Comparison of ENCODE assay signal across 14 cellular contexts in the genomic region with DNA sequence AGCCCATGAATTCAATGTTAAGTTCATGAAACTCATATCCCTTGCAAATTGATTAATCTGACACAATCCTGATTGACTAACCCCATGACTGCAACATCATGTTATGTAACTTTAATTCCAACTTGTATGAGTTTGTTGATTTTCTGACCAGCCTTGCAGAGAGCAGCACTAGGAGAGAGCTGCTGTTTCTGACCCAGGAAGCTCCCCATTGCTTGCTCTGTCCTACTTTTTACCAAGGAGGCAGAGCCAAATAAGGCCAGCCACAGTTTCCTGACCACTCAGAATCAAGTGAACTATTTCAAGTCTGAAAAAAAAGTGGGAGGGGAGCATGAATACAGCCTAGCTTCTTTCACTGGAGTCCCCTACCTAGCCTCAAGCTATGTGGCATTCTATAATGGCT. TPM values are rescaled to one million over a fixed set of nuclear protein-coding genes. Genes with fewer than 3 reads are reported as not detected.
DNase-seq lines count a peak whose midpoint lies in the region; ATAC-seq lines count a peak whose summit lies in the region.
"Had no signal": no experiment of that assay in that cellular context is flagged by ENCODE, and none has a peak within 500 bp of the region (broad histone marks: within the 10 kb centered on the region; RNA-seq: fewer than 3 reads in every experiment).

No MANE protein-coding gene starts in this region.

- H3K23ac ChIP-seq in mesenchymal stem cell (ENCODE audit: low read length in 2 of 2): no peak overlapping the region

- peaks cover 4 to 63% (median 12%) of the 10 kb centered on the region in 3 donors for H3K36me3 Mint-ChIP-seq in CD8-positive, alpha-beta memory T cell
- peaks cover 60% of the 10 kb centered on the region for H3K36me3 Mint-ChIP-seq in activated T-helper 1 cell treated with anti-CD3 and anti-CD28 coated beads, Interleukin-12 subunit alpha, Interleukin-12 subunit beta, Interleukin-2, Interleukin-4 antibody, amounts not matched to agents 30 ng/mL and 10 ng/mL and 1 ng/mL, durations not matched to agents 14 hours and 24 hours and 36 hours (ENCODE audit: low read depth)
- H3K36me3 Mint-ChIP-seq in immature natural killer cell: peaks cover 13 to 25% (median 21%) of the 10 kb centered on the region in 3 donors

- H3K9me3 Mint-ChIP-seq in CD8-positive, alpha-beta memory T cell: no peaks in the 10 kb centered on the region
- no peaks in the 10 kb centered on the region for H3K9me3 Mint-ChIP-seq in activated T-helper 1 cell treated with anti-CD3 and anti-CD28 coated beads, Interleukin-12 subunit alpha, Interleukin-12 subunit beta, Interleukin-2, Interleukin-4 antibody, amounts not matched to agents 30 ng/mL and 10 ng/mL and 1 ng/mL, durations not matched to agents 14 hours and 24 hours and 36 hours
- H3K9me3 Mint-ChIP-seq in immature natural killer cell: no peaks in the 10 kb centered on the region

- DNase-seq in CD8-positive, alpha-beta memory T cell: no peak
- no peak for DNase-seq in activated T-helper 1 cell treated with anti-CD3 and anti-CD28 coated beads, Interleukin-12 subunit alpha, Interleukin-12 subunit beta, Interleukin-2, Interleukin-4 antibody, amounts not matched to agents 30 ng/mL and 10 ng/mL and 1 ng/mL, durations not matched to agents 14 hours and 24 hours and 36 hours (ENCODE audit: low spot score)
- DNase-seq in immature natural killer cell (no peak), mesenchymal stem cell (no peak), COR-L47 (lab: John Stamatoyannopoulos, UW) (no peak), ureter (ENCODE audit: low spot score) (no peak), aorta (no peak)
- DNase-seq: kidney; NCI-H1417 treated with DMSO at 0.1 percent for 48 hours; NCI-H748 treated with DMSO at 0.1 percent for 48 hours; stimulated activated CD4-positive, alpha-beta T cell treated with anti-CD3 and anti-CD28 coated beads, Interleukin-15, amount 100 ng/mL, for 24 hours had no signal

- no peak overlapping the region for H3K18ac ChIP-seq in mesenchymal stem cell (ENCODE audit: low read depth in 1 of 2, low read length in 2 of 2)

- POLR2A ChIA-PET in CD8-positive, alpha-beta memory T cell (lab: Charles Lee): interaction anchor here (1.1 to 2.0 kb wide), 2 partner anchors 9 to 34 kb away, joined by 3 to 8 read pairs; no protein-coding TSS in a partner anchor

- intact Hi-C loops in activated T-helper 1 cell treated with anti-CD3 and anti-CD28 coated beads, Interleukin-12 subunit alpha, Interleukin-12 subunit beta, Interleukin-2, Interleukin-4 antibody, amounts not matched to agents 30 ng/mL and 10 ng/mL and 1 ng/mL, durations not matched to agents 14 hours and 24 hours and 36 hours (cut with micrococcal nuclease): no loop called here
- intact Hi-C loops in aorta (cut with DNase I): no loop called here

- peaks cover 60 to 90% (median 75%) of the 10 kb centered on the region in 3 donors for H3K4me1 Mint-ChIP-seq in CD8-positive, alpha-beta memory T cell
- peaks cover 79% of the 10 kb centered on the region for H3K4me1 Mint-ChIP-seq in activated T-helper 1 cell treated with anti-CD3 and anti-CD28 coated beads, Interleukin-12 subunit alpha, Interleukin-12 subunit beta, Interleukin-2, Interleukin-4 antibody, amounts not matched to agents 30 ng/mL and 10 ng/mL and 1 ng/mL, durations not matched to agents 14 hours and 24 hours and 36 hours (ENCODE audit: low read depth)
- H3K4me1 Mint-ChIP-seq in immature natural killer cell: peaks cover 54 to 57% of the 10 kb centered on the region in 2 donors

- H3K4me3 ChIP-seq in CD8-positive, alpha-beta memory T cell (ENCODE audit: low read length): peak overlapping the region; percentile 5
- H3K4me3 ChIP-seq in HUES48 (ENCODE audit: low read depth, low read length) (no peak overlapping the region), mesenchymal stem cell (ENCODE audit: insufficient read depth in 1 of 2, low read depth in 1 of 2, low read length in 2 of 2) (no peak overlapping the region), aorta (ENCODE audit: low read length in 2 of 2) (no peak overlapping the region)
- H3K4me3 ChIP-seq: cardiac muscle cell had no signal

- H3K79me1 ChIP-seq in mesenchymal stem cell (replicated peaks; ENCODE audit: low read length, poor library complexity, severe bottlenecking): no peaks in the 10 kb centered on the region

- CTCF ChIA-PET in CD8-positive, alpha-beta memory T cell (lab: Charles Lee): interaction anchor here (0.9 to 1.7 kb wide), 6 partner anchors 9 to 107 kb away, joined by 3 to 5 read pairs (median 4); partner anchors contain the start of gene CD3D

- no peak overlapping the region for H4K8ac ChIP-seq in mesenchymal stem cell (ENCODE audit: low read length)

- no peak for ATAC-seq in aorta (ENCODE audit: low FRiP score)

- H2AFZ ChIP-seq in mesenchymal stem cell (ENCODE audit: low read depth, low read length): no peak overlapping the region

- H3K4me2 ChIP-seq in mesenchymal stem cell (ENCODE audit: low read length, poor library complexity, severe bottlenecking): no peak overlapping the region

- no peak overlapping the region for H2BK120ac ChIP-seq in mesenchymal stem cell (ENCODE audit: low read depth, low read length)

- no peak overlapping the region for H2BK5ac ChIP-seq in mesenchymal stem cell (ENCODE audit: low read depth, low read length, poor library complexity, severe bottlenecking)

- H2AK5ac ChIP-seq in mesenchymal stem cell (ENCODE audit: low read length, severe bottlenecking): no peak overlapping the region

- no peaks in the 10 kb centered on the region for H3K9me3 ChIP-seq in CD8-positive, alpha-beta memory T cell (ENCODE audit: low read length)
- H3K9me3 ChIP-seq in HUES48 (ENCODE audit: control insufficient read depth, insufficient read depth, low read length): no peaks in the 10 kb centered on the region
- no peaks in the 10 kb centered on the region for H3K9me3 ChIP-seq in mesenchymal stem cell (ENCODE audit: control insufficient read depth, low read length)
- H3K9me3 ChIP-seq in aorta (ENCODE audit: control insufficient read depth, low read length): no peaks in the 10 kb centered on the region

- no peak overlapping the region for H4K91ac ChIP-seq in mesenchymal stem cell (ENCODE audit: low read length)

- peaks cover 50% of the 10 kb centered on the region for H3K4me1 ChIP-seq in CD8-positive, alpha-beta memory T cell (ENCODE audit: insufficient read depth, low read length)
- peaks cover 15% of the 10 kb centered on the region; the same call in 1 of the 2 replicates for H3K4me1 ChIP-seq in HUES48 (ENCODE audit: control insufficient read depth, insufficient read depth, low read length)
- no peaks in the 10 kb centered on the region for H3K4me1 ChIP-seq in mesenchymal stem cell (ENCODE audit: control insufficient read depth, insufficient read depth, low read depth, low read length)
- H3K4me1 ChIP-seq in aorta (ENCODE audit: control insufficient read depth in 1 of 2, insufficient read depth in 2 of 2, low read length in 2 of 2): no peaks in the 10 kb centered on the region

- H3K27me3 Mint-ChIP-seq in CD8-positive, alpha-beta memory T cell: peaks cover 0 to 2% of the 10 kb centered on the region in 2 donors
- H3K27me3 Mint-ChIP-seq in activated T-helper 1 cell treated with anti-CD3 and anti-CD28 coated beads, Interleukin-12 subunit alpha, Interleukin-12 subunit beta, Interleukin-2, Interleukin-4 antibody, amounts not matched to agents 30 ng/mL and 10 ng/mL and 1 ng/mL, durations not matched to agents 14 hours and 24 hours and 36 hours (ENCODE audit: insufficient read depth): no peaks in the 10 kb centered on the region
- peaks cover 0 to 2% (median 0%) of the 10 kb centered on the region in 3 donors for H3K27me3 Mint-ChIP-seq in immature natural killer cell (ENCODE audit: low read depth in 3 of 3)

- H3K27ac ChIP-seq in CD8-positive, alpha-beta memory T cell (ENCODE audit: low read depth, low read length): no peak overlapping the region
- H3K27ac ChIP-seq in HUES48 (ENCODE audit: low read depth, low read length): peak overlapping the region; percentile 11
- no peak overlapping the region for H3K27ac ChIP-seq in mesenchymal stem cell (ENCODE audit: low read length, poor library complexity, severe bottlenecking)
- no peak overlapping the region for H3K27ac ChIP-seq in aorta (ENCODE audit: low read depth in 1 of 2, low read length in 2 of 2)
- H3K27ac ChIP-seq: cardiac muscle cell had no signal

- no peak overlapping the region for H2BK15ac ChIP-seq in mesenchymal stem cell (ENCODE audit: low read depth, poor library complexity, severe bottlenecking)

- H3K4me3 Mint-ChIP-seq in CD8-positive, alpha-beta memory T cell: peak overlapping the region; percentile 37 to 81 (median 60)
- H3K4me3 Mint-ChIP-seq in activated T-helper 1 cell treated with anti-CD3 and anti-CD28 coated beads, Interleukin-12 subunit alpha, Interleukin-12 subunit beta, Interleukin-2, Interleukin-4 antibody, amounts not matched to agents 30 ng/mL and 10 ng/mL and 1 ng/mL, durations not matched to agents 14 hours and 24 hours and 36 hours: peak overlapping the region; percentile 83
- peak overlapping the region; percentile 11 to 61 (median 50) for H3K4me3 Mint-ChIP-seq in immature natural killer cell

- H3K27me3 ChIP-seq in CD8-positive, alpha-beta memory T cell (ENCODE audit: insufficient read depth, low read length, poor library complexity, severe bottlenecking): no peaks in the 10 kb centered on the region
- H3K27me3 ChIP-seq in HUES48 (ENCODE audit: control insufficient read depth, insufficient read depth, low read length): no peaks in the 10 kb centered on the region
- peaks cover 18 to 47% of the 10 kb centered on the region in 2 experiments for H3K27me3 ChIP-seq in mesenchymal stem cell (ENCODE audit: control insufficient read depth in 1 of 2, insufficient read depth in 1 of 2, low read length in 2 of 2)
- H3K27me3 ChIP-seq in aorta (ENCODE audit: control insufficient read depth in 1 of 2, insufficient read depth in 2 of 2, low read length in 1 of 2): no peaks in the 10 kb centered on the region

- H3K9ac ChIP-seq in HUES48 (ENCODE audit: low read depth, low read length) (no peak overlapping the region), mesenchymal stem cell (ENCODE audit: low read length) (no peak overlapping the region)

- peak overlapping the region; percentile 35 to 92 (median 84) for H3K27ac Mint-ChIP-seq in CD8-positive, alpha-beta memory T cell
- H3K27ac Mint-ChIP-seq in activated T-helper 1 cell treated with anti-CD3 and anti-CD28 coated beads, Interleukin-12 subunit alpha, Interleukin-12 subunit beta, Interleukin-2, Interleukin-4 antibody, amounts not matched to agents 30 ng/mL and 10 ng/mL and 1 ng/mL, durations not matched to agents 14 hours and 24 hours and 36 hours: peak overlapping the region; percentile 76
- H3K27ac Mint-ChIP-seq in immature natural killer cell: peak overlapping the region in 4 of 6 donors; percentile 14 to 69 (median 31)

- H3K36me3 ChIP-seq in CD8-positive, alpha-beta memory T cell (ENCODE audit: insufficient read depth, low read length): peaks cover 17% of the 10 kb centered on the region
- no peaks in the 10 kb centered on the region for H3K36me3 ChIP-seq in HUES48 (ENCODE audit: control insufficient read depth, insufficient read depth, low read length)
- no peaks in the 10 kb centered on the region for H3K36me3 ChIP-seq in mesenchymal stem cell (ENCODE audit: control insufficient read depth in 1 of 2, insufficient read depth in 2 of 2, low read depth in 1 of 2, low read length in 2 of 2)
- no peaks in the 10 kb centered on the region for H3K36me3 ChIP-seq in aorta (ENCODE audit: control insufficient read depth in 1 of 2, insufficient read depth in 2 of 2, low read length in 1 of 2)
- H3K36me3 ChIP-seq: cardiac muscle cell had no signal

- no peak overlapping the region for H3K14ac ChIP-seq in mesenchymal stem cell (ENCODE audit: low read length in 2 of 2)

- H3K4ac ChIP-seq in mesenchymal stem cell (ENCODE audit: low read depth in 1 of 2, low read length in 2 of 2): no peak overlapping the region

- no peak overlapping the region for H2BK12ac ChIP-seq in mesenchymal stem cell (ENCODE audit: low read length in 2 of 2)

RNA-seq across cellular contexts. Expression of gene MPZL3, which starts 13.2 kb away (rescaled TPM):
- total RNA-seq in CD8-positive, alpha-beta memory T cell: 100 to 1,000 TPM; 113 to 119 TPM
- 10.6 TPM for polyA plus RNA-seq in CD8-positive, alpha-beta memory T cell
- 63.5 and 69.3 TPM in 2 replicates for total RNA-seq in activated T-helper 1 cell treated with anti-CD3 and anti-CD28 coated beads, Interleukin-12 subunit alpha, Interleukin-12 subunit beta, Interleukin-2, Interleukin-4 antibody, amounts not matched to agents 30 ng/mL and 10 ng/mL and 1 ng/mL, durations not matched to agents 14 hours and 24 hours and 36 hours
- polyA plus RNA-seq in immature natural killer cell (1 to 10 TPM; 4.2 to 5.2 (median 4.8) TPM), aorta (under 1 TPM; 0.33 to 0.38 TPM)
- polyA plus RNA-seq in mesenchymal stem cell (2013, experiment 1 of 2): 0.15 TPM
- polyA plus RNA-seq in mesenchymal stem cell (2013, experiment 2 of 2): 0.11 TPM
- total RNA-seq in ureter (7.9 TPM), aorta (1 to 10 TPM; 1.6 to 2.7 TPM)

RNA-seq across cellular contexts. Expression of gene JAML, which starts 14.1 kb away (rescaled TPM):
- 100 to 1,000 TPM; 363 to 387 TPM for total RNA-seq in CD8-positive, alpha-beta memory T cell
- polyA plus RNA-seq in CD8-positive, alpha-beta memory T cell: 210 TPM
- total RNA-seq in activated T-helper 1 cell treated with anti-CD3 and anti-CD28 coated beads, Interleukin-12 subunit alpha, Interleukin-12 subunit beta, Interleukin-2, Interleukin-4 antibody, amounts not matched to agents 30 ng/mL and 10 ng/mL and 1 ng/mL, durations not matched to agents 14 hours and 24 hours and 36 hours: 264 and 271 TPM in 2 replicates
- 10 to 100 TPM; 16.8 to 37.7 (median 26.3) TPM for polyA plus RNA-seq in immature natural killer cell
- not detected for polyA plus RNA-seq in mesenchymal stem cell (2013, experiment 1 of 2)
- polyA plus RNA-seq in mesenchymal stem cell (2013, experiment 2 of 2): not detected
- total RNA-seq in ureter: 13.9 TPM
- 10 to 100 TPM in 1 of 2 donors, 1 to 10 TPM in 1; 8.0 to 29.5 TPM for total RNA-seq in aorta
- 1 to 10 TPM; 1.8 to 4.0 TPM for polyA plus RNA-seq in aorta
- total RNA-seq: cardiac muscle cell had no signal
- polyA plus RNA-seq: cardiac muscle cell had no signal

RNA-seq across cellular contexts. Expression of gene MPZL2, which starts 25.1 kb away (rescaled TPM):
- 1 to 10 TPM; 4.5 to 5.5 TPM for total RNA-seq in CD8-positive, alpha-beta memory T cell
- 0.36 TPM for polyA plus RNA-seq in CD8-positive, alpha-beta memory T cell
- total RNA-seq in activated T-helper 1 cell treated with anti-CD3 and anti-CD28 coated beads, Interleukin-12 subunit alpha, Interleukin-12 subunit beta, Interleukin-2, Interleukin-4 antibody, amounts not matched to agents 30 ng/mL and 10 ng/mL and 1 ng/mL, durations not matched to agents 14 hours and 24 hours and 36 hours: 13.2 and 15.9 TPM in 2 replicates
- 1 to 10 TPM in 1 of 3 donors, under 1 TPM in 2; 0.17 to 1.5 (median 0.49) TPM for polyA plus RNA-seq in immature natural killer cell
- polyA plus RNA-seq in mesenchymal stem cell (2013, experiment 1 of 2): not detected
- polyA plus RNA-seq in mesenchymal stem cell (2013, experiment 2 of 2): 0.03 TPM
- 226 TPM for total RNA-seq in ureter
- 10 to 100 TPM; 52.7 to 63.2 TPM for total RNA-seq in aorta
- 10 to 100 TPM in 1 of 2 donors, 1 to 10 TPM in 1; 3.8 to 13.3 TPM for polyA plus RNA-seq in aorta
- total RNA-seq: cardiac muscle cell had no signal
- polyA plus RNA-seq: neural cell had no signal

Comparison
In these comparisons a context has a peak if more than half of its experiments do, and no peak if none do; other contexts are left out.
1. H3K27ac Mint-ChIP-seq: peak in every context shown above with its lines; median percentile 84 in CD8-positive, alpha-beta memory T cell; 76 in activated T-helper 1 cell treated with anti-CD3 and anti-CD28 coated beads, Interleukin-12 subunit alpha, Interleukin-12 subunit beta, Interleukin-2, Interleukin-4 antibody, amounts not matched to agents 30 ng/mL and 10 ng/mL and 1 ng/mL, durations not matched to agents 14 hours and 24 hours and 36 hours; 31 in immature natural killer cell.